In genomic region chr9:90309809-90310522, GRCh38 we compare ENCODE assay signal across 17 cellular contexts.
DNase-seq lines count a peak whose midpoint lies in the region; ATAC-seq, FAIRE-seq and TF ChIP-seq lines count a peak whose summit lies in the region.
"Had no signal": no experiment of that assay in that cellular context is flagged by ENCODE, and none has a peak within 500 bp of the region (broad histone marks: within the 10 kb centered on the region; RNA-seq: fewer than 3 reads in every experiment).

No MANE protein-coding gene starts in this region.

- no peak overlapping the region for H2AFZ ChIP-seq in neuronal stem cell (ENCODE audit: low read length)

- no peak overlapping the region for H4K8ac ChIP-seq in neuronal stem cell (ENCODE audit: low read depth, low read length)

- no peak overlapping the region for H3K23ac ChIP-seq in neuronal stem cell (ENCODE audit: low read depth, low read length, poor library complexity)

- H4K91ac ChIP-seq in neuronal stem cell (ENCODE audit: low read depth, low read length, poor library complexity) = no peak overlapping the region

- H2BK12ac ChIP-seq in neuronal stem cell (ENCODE audit: low read length) = no peak overlapping the region

- no peak overlapping the region for H2BK120ac ChIP-seq in neuronal stem cell (ENCODE audit: low read depth, low read length)

- H3K36me3 ChIP-seq in neuronal stem cell (replicated peaks in 1 of 2; ENCODE audit: control insufficient read depth in 2 of 2, insufficient read depth in 2 of 2, low read length in 2 of 2) = no peaks in the 10 kb centered on the region
- H3K36me3 ChIP-seq: BE2C had no signal

- H3K9me3 ChIP-seq in neuronal stem cell (replicated peaks in 1 of 2; ENCODE audit: control insufficient read depth in 2 of 2, insufficient read depth in 1 of 2, low read depth in 1 of 2, low read length in 2 of 2) = no peaks in the 10 kb centered on the region
- H3K9me3 ChIP-seq: BE2C, SK-N-SH had no signal

- no peak overlapping the region for H3K27ac ChIP-seq in neuronal stem cell (replicated peaks; ENCODE audit: low read length)

- ATAC-seq in GM21515 (IDR thresholded peaks at IDR 0.05; ENCODE audit: unreplicated experiment) = no peak
- no peak for ATAC-seq in GM21529 (IDR thresholded peaks at IDR 0.05; ENCODE audit: unreplicated experiment)
- ATAC-seq: PC-3 had no signal

- no peak for TF ChIP-seq CTCF in GM13977 (IDR thresholded peaks at IDR 0.05; ENCODE audit: extremely low read depth, insufficient read depth, missing control alignments)

- H3K4me1 ChIP-seq in neuronal stem cell (ENCODE audit: control insufficient read depth in 2 of 2, insufficient read depth in 1 of 2, low read depth in 1 of 2, low read length in 2 of 2) = peaks cover 0 to 6% of the 10 kb centered on the region in 2 donors

- H2BK5ac ChIP-seq in neuronal stem cell (ENCODE audit: low read length) = no peak overlapping the region

- no peaks in the 10 kb centered on the region for H3K27me3 ChIP-seq in neuronal stem cell (ENCODE audit: control insufficient read depth in 3 of 3, insufficient read depth in 3 of 3, low read depth in 1 of 3, low read length in 3 of 3)
- H3K27me3 ChIP-seq: BE2C had no signal

- peak; percentile 98 for FAIRE-seq in islet of Langerhans (lab: Jason Lieb, UNC)

- no peak overlapping the region for H3K4me2 ChIP-seq in neuronal stem cell (ENCODE audit: insufficient read depth, low read length, poor library complexity, severe bottlenecking)
- H3K4me2 ChIP-seq: SK-N-SH had no signal

- peak overlapping the region; percentile 3 for H3K18ac ChIP-seq in neuronal stem cell (ENCODE audit: low read length)

- H3K14ac ChIP-seq in neuronal stem cell (ENCODE audit: low read length) = no peak overlapping the region

- no peak overlapping the region for H3K4me3 ChIP-seq in neuronal stem cell (ENCODE audit: low read length in 2 of 2)

- H3K4ac ChIP-seq in neuronal stem cell (ENCODE audit: low read length) = no peak overlapping the region

- DNase-seq in HK-2 (ENCODE audit: unreplicated experiment) = peak; percentile 46
- DNase-seq in SHP77 treated with DMSO at 0.1 percent for 48 hours (lab: John Stamatoyannopoulos, UW) = peak; percentile 9
- DNase-seq in neuronal stem cell (ENCODE audit: low spot score) = no peak
- DNase-seq in SKM-1 (lab: John Stamatoyannopoulos, UW; ENCODE audit: unreplicated experiment) = no peak
- no peak for DNase-seq in GM13977 (ENCODE audit: low spot score)
- DNase-seq: BE2C; CD4-positive, alpha-beta memory T cell; H9; IMR-90; NCI-H1417 treated with DMSO at 0.1 percent for 48 hours; NCI-H2081; NCI-H524 treated with DMSO at 0.1 percent for 48 hours; PC-3; SK-N-SH had no signal

- H2AK5ac ChIP-seq in neuronal stem cell (ENCODE audit: low read depth, low read length) = no peak overlapping the region

- H2BK15ac ChIP-seq in neuronal stem cell (ENCODE audit: low read length) = no peak overlapping the region

- no peak overlapping the region for H3K9ac ChIP-seq in neuronal stem cell (ENCODE audit: low read depth, low read length, poor library complexity)
- H3K9ac ChIP-seq: SK-N-SH had no signal

- WGBS in neuronal stem cell (ENCODE audit: extremely low coverage in 2 of 2, insufficient read length in 2 of 2, insufficient replicate concordance in 1 of 2), 2 donors = no CpG with 5 or more reads among the region's 7 CpGs

- in situ Hi-C loops in GM13977 (cut with MboI; ENCODE audit: low pct_unique_long_range_greater_than_20kb, low sequenced_read_pairs, unreplicated experiment) = no loop called here

- no peaks in the 10 kb centered on the region for H3K79me1 ChIP-seq in neuronal stem cell (ENCODE audit: low read depth, low read length)

Comparison
In these comparisons a context has a peak if more than half of its experiments do, and no peak if none do; other contexts are left out.
1. DNase-seq: peak in HK-2 (single experiment) and SHP77 treated with DMSO at 0.1 percent for 48 hours (single experiment); none in neuronal stem cell (single experiment), SKM-1 (single experiment) and GM13977 (single experiment).